In the genomic region with DNA sequence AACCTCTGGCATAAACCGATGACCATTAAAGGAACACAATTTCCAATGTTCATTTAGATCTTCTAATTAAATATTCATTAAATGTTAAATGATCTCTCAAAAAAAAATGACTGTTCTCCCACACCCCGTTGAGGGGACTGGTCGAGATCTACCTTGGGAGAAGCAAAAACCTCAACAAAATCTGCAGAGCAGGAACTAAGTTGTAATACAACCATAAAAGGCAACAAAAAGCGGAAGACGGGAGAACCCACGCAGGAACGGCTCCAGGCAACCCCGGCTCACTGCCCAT, we compare ENCODE assay signal across 8 cellular contexts. TPM values are rescaled to one million over a fixed set of nuclear protein-coding genes. Genes with fewer than 3 reads are reported as not detected.
A peak's percentile ranks its signal among the peaks of the same experiment; 100 is the strongest.
DNase-seq lines count a peak whose midpoint lies in the region; ATAC-seq and TF ChIP-seq lines count a peak whose summit lies in the region.

No MANE protein-coding gene starts in this region.

- intact Hi-C loops in lower leg skin (cut with DNase I; ENCODE audit: low total_unique reads), result no loop called here
- intact Hi-C loops in tibial artery (cut with DNase I; ENCODE audit: low total_unique reads), result loop anchor here (10.0 kb wide), 2 partner anchors 421 to 591 kb away; partner anchors contain the start of genes PHC3 and SKIL

- peak; percentile 15 for ATAC-seq in HG02970 (IDR thresholded peaks at IDR 0.05; ENCODE audit: low FRiP score, unreplicated experiment)

- H3K27me3 ChIP-seq in tibial artery, result no peaks in the 10 kb centered on the region

- no peaks in the 10 kb centered on the region for H3K9me3 ChIP-seq in tibial artery

- TF ChIP-seq CTCF in lower leg skin (IDR thresholded peaks at IDR 0.05) (no peak), tibial artery (IDR thresholded peaks at IDR 0.05) (no peak)

- no peak for TF ChIP-seq POLR2A in lower leg skin (IDR thresholded peaks at IDR 0.05)

- 10 to 11% methylated on average over 8 of the region's 8 CpGs for WGBS in lower leg skin, 2 donors

- H3K27ac ChIP-seq in caudate nucleus (ENCODE audit: low read depth, low read length), result peak overlapping the region; percentile 94
- peak overlapping the region; percentile 94 to 96 for H3K27ac ChIP-seq in tibial artery

- DNase-seq in stimulated activated CD4-positive, alpha-beta T cell treated with anti-CD3 and anti-CD28 coated beads, Interleukin-2, amount 100 ng/mL, for 4 hours (ENCODE audit: low read depth), result peak; percentile 48
- DNase-seq in stimulated activated CD4-positive, alpha-beta T cell treated with anti-CD3 and anti-CD28 coated beads, Interleukin-2, amount 100 ng/mL, for 24 hours, result no peak
- DNase-seq in NOMO-1 treated with DMSO at 0.1 percent for 48 hours (lab: John Stamatoyannopoulos, UW; ENCODE audit: unreplicated experiment) (peak; percentile 91), caudate nucleus (lab: John Stamatoyannopoulos, UW) (peak in 1 of 61 donors; percentile 52), lower leg skin (ENCODE audit: low spot score in 2 of 2) (no peak), tibial artery (no peak), NCI-H526 (lab: John Stamatoyannopoulos, UW) (no peak)

- H3K4me3 ChIP-seq in lower leg skin (ENCODE audit: low read depth, poor library complexity, severe bottlenecking) (peak overlapping the region; percentile 97), tibial artery (peak overlapping the region; percentile 71 to 86)

- H3K4me1 ChIP-seq in tibial artery, result peaks cover 0 to 10% (median 5%) of the 10 kb centered on the region in 4 donors

- no peaks in the 10 kb centered on the region for H3K36me3 ChIP-seq in tibial artery

RNA-seq across cellular contexts. Expression of gene TERC, which starts 0.8 kb away (rescaled TPM):
- total RNA-seq in lower leg skin, result 100 to 1,000 TPM in 2 of 4 donors, 10 to 100 TPM in 2; 69.6 to 342 (median 107) TPM

RNA-seq across cellular contexts. Expression of gene ACTRT3, which starts 5.3 kb away (rescaled TPM):
- total RNA-seq in lower leg skin, result under 1 TPM; 0.19 to 0.65 (median 0.26) TPM

RNA-seq across cellular contexts. Expression of gene MYNN, which starts 9.1 kb away (rescaled TPM):
- 10 to 100 TPM; 13.2 to 16.6 (median 14.8) TPM for total RNA-seq in lower leg skin

RNA-seq across cellular contexts. Expression of gene LRRIQ4, which starts 48.6 kb away (rescaled TPM):
- not detected for total RNA-seq in lower leg skin

RNA-seq across cellular contexts. Expression of gene LRRC34, which starts 48.6 kb away (rescaled TPM):
- total RNA-seq in lower leg skin, result 1 to 10 TPM in 1 of 4 donors, under 1 TPM in 2, not detected in 1; 0.34 to 1.8 (median 0.34) TPM

Comparison
In these comparisons a context has a peak if more than half of its experiments do, and no peak if none do; other contexts are left out.
1. DNase-seq: peak in stimulated activated CD4-positive, alpha-beta T cell treated with anti-CD3 and anti-CD28 coated beads, Interleukin-2, amount 100 ng/mL, for 4 hours (single experiment) and NOMO-1 treated with DMSO at 0.1 percent for 48 hours (single experiment); none in stimulated activated CD4-positive, alpha-beta T cell treated with anti-CD3 and anti-CD28 coated beads, Interleukin-2, amount 100 ng/mL, for 24 hours (0 of 2), lower leg skin (0 of 2), tibial artery (0 of 2) and NCI-H526 (0 of 2).